ENCODE assay signal across 1 cellular context in genomic region chr15:85411992-85412538, GRCh38.
TF ChIP-seq lines count a peak whose summit lies in the region.

No MANE protein-coding gene starts in this region.

TF ChIP-seq in SK-N-SH treated with all-trans-retinoic acid at 6 μM for 48 hours, 23 proteins besides CTCF, POLR2A, EP300 and RAD21 (continued from another document):
- no peak for TF ChIP-seq CSRNP3 (CRISPR knock-in tag; IDR thresholded peaks at IDR 0.05)
- no peak for TF ChIP-seq PATZ1 (CRISPR knock-in tag; IDR thresholded peaks at IDR 0.05; ENCODE audit: borderline replicate concordance)
- TF ChIP-seq ESRRG (CRISPR knock-in tag; IDR thresholded peaks at IDR 0.05): no peak
- no peak for TF ChIP-seq SNAI2 (CRISPR knock-in tag; IDR thresholded peaks at IDR 0.05)
- no peak for TF ChIP-seq ZNF70 (CRISPR knock-in tag; IDR thresholded peaks at IDR 0.05)
- no peak for TF ChIP-seq ZFP30 (CRISPR knock-in tag; IDR thresholded peaks at IDR 0.05)
- no peak for TF ChIP-seq PPARA (CRISPR knock-in tag; IDR thresholded peaks at IDR 0.05; ENCODE audit: borderline replicate concordance)
